Comparison of ENCODE assay signal across 8 cellular contexts in the genomic region with DNA sequence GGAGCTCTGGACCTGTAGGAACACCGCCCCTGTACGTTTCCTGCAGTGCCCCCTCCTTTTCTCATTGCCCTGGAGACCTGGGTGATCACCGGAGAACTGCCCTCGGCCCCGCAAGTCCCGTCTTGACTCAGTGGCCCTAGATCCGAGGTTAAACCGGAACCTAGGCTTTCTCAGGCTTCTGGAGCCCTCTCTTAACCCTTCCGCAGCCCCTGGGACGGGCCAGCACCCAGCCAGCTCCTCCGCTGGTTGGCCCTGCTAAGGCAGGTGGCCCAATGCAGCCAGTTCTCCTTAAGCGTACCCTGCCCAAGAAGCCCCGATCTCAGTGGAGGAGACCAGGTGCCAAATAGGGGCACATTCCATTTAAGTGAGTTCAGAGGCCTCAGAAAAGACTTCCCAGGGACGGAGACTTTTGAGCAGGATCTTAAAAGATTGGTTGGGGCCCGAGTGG. TPM values are rescaled to one million over a fixed set of nuclear protein-coding genes. Genes with fewer than 3 reads are reported as not detected.
A peak's percentile ranks its signal among the peaks of the same experiment; 100 is the strongest.
DNase-seq lines count a peak whose midpoint lies in the region; ATAC-seq and TF ChIP-seq lines count a peak whose summit lies in the region.

No MANE protein-coding gene starts in this region.

- peaks cover 5% of the 10 kb centered on the region; the same call in 1 of the 2 replicates for H3K9me1 ChIP-seq in IMR-90 (ENCODE audit: insufficient read depth, low read length)

- H3K27me3 ChIP-seq in IMR-90 (ENCODE audit: control insufficient read depth, insufficient read depth, low read length), result no peaks in the 10 kb centered on the region
- H3K27me3 ChIP-seq in ovary, result no peaks in the 10 kb centered on the region

- H4K5ac ChIP-seq in IMR-90 (ENCODE audit: low read depth, low read length), result peak overlapping the region; percentile 85

- H2BK20ac ChIP-seq in IMR-90 (ENCODE audit: low read depth, low read length), result peak overlapping the region; percentile 68

- intact Hi-C loops in IMR-90 (cut with micrococcal nuclease) (loop anchor here (2.0 kb wide), 1 partner anchor 28 kb away; no protein-coding TSS in a partner anchor), ovary (cut with DNase I) (no loop called here)
- intact Hi-C loops in activated naive CD4-positive, alpha-beta T cell treated with anti-CD3 and anti-CD28 coated beads for 36 hours (cut with micrococcal nuclease), result loop anchor here (2.0 kb wide), 2 partner anchors 38 to 68 kb away; partner anchors contain the start of genes CBL and DPAGT1

- peak overlapping the region; percentile 56 for H3K56ac ChIP-seq in IMR-90 (ENCODE audit: extremely low read depth, insufficient read depth, low read length)

- peak overlapping the region; percentile 97 to 100 for H4K8ac ChIP-seq in IMR-90 (ENCODE audit: low read depth in 2 of 2, low read length in 2 of 2)

- DNase-seq in AG09309 (ENCODE audit: low read depth) (no peak), IMR-90 (no peak), glomerular visceral epithelial cell (ENCODE audit: extremely low spot score) (peak; percentile 67), ovary (peak in 1 of 5 donors; percentile 56), NOMO-1 (lab: John Stamatoyannopoulos, UW; ENCODE audit: unreplicated experiment in 2 of 2) (no peak), DMS79 treated with DMSO at 0.1 percent for 48 hours (lab: John Stamatoyannopoulos, UW) (no peak)
- peak; percentile 66 for DNase-seq in activated naive CD4-positive, alpha-beta T cell treated with anti-CD3 and anti-CD28 coated beads for 36 hours

- H3K14ac ChIP-seq in IMR-90 (replicated peaks; ENCODE audit: low read depth, low read length), result peak overlapping the region; percentile 98

- H3K9me3 Mint-ChIP-seq in activated naive CD4-positive, alpha-beta T cell treated with anti-CD3 and anti-CD28 coated beads for 36 hours, result no peaks in the 10 kb centered on the region

- TF ChIP-seq CTCF in AG09309 (IDR thresholded peaks at IDR 0.05; ENCODE audit: control insufficient read depth, insufficient read depth, low read depth, low read length, missing control alignments), result no peak
- TF ChIP-seq CTCF in IMR-90 (conservative IDR thresholded peaks at IDR 0.05; ENCODE audit: low read depth, low read length), result no peak
- TF ChIP-seq CTCF in ovary (IDR thresholded peaks at IDR 0.05), result no peak

- peak overlapping the region; percentile 85 for H3K4me2 ChIP-seq in IMR-90 (ENCODE audit: low read depth, low read length)

- H3K18ac ChIP-seq in IMR-90 (ENCODE audit: low read depth, low read length), result peak overlapping the region; percentile 19; the same call in 1 of the 2 replicates

- no peaks in the 10 kb centered on the region for H4K20me1 ChIP-seq in IMR-90 (ENCODE audit: insufficient read depth, low read length)

- H2BK15ac ChIP-seq in IMR-90 (ENCODE audit: low read depth, low read length), result peak overlapping the region; percentile 91; the same call in 1 of the 3 replicates

- H3K4me1 ChIP-seq in IMR-90 (ENCODE audit: control insufficient read depth, insufficient read depth, low read length), result peaks cover 6% of the 10 kb centered on the region
- H3K4me1 ChIP-seq in ovary (ENCODE audit: insufficient read depth), result peaks cover 2% of the 10 kb centered on the region

- peak overlapping the region; percentile 89 for H2AK5ac ChIP-seq in IMR-90 (ENCODE audit: low read depth, low read length)

- peaks cover 3 to 12% of the 10 kb centered on the region in 2 experiments; a peak in 3 of 4 replicates for H3K79me1 ChIP-seq in IMR-90 (ENCODE audit: low read depth in 1 of 2, low read length in 2 of 2)

- H3K23ac ChIP-seq in IMR-90 (ENCODE audit: low read depth, low read length), result peak overlapping the region; percentile 99

- dilution Hi-C loops in IMR-90 (cut with HindIII; ENCODE audit: low sequenced_read_pairs, unreplicated experiment), result no loop called here

- H3K27ac ChIP-seq in IMR-90 (ENCODE audit: insufficient read depth, low read length), result peak overlapping the region; percentile 49
- H3K27ac ChIP-seq in ovary, result peak overlapping the region; percentile 65 to 69

- BruUV-seq in IMR-90 (replicated peaks; lab: Mats Ljungman, UMichigan), result no TSS peak

- CTCF ChIA-PET in IMR-90 (lab: Yijun Ruan, JAX), result interaction anchor here (0.5 to 1.3 kb wide), 4 partner anchors 9 to 168 kb away, joined by 3 read pairs; no protein-coding TSS in a partner anchor
- CTCF ChIA-PET in activated naive CD4-positive, alpha-beta T cell treated with anti-CD3 and anti-CD28 coated beads for 36 hours (lab: Charles Lee), result interaction anchor here (0.7 to 6.2 kb wide), 24 partner anchors 8 to 154 kb away, joined by 3 to 47 read pairs (median 4); partner anchors contain the start of genes C2CD2L, CBL, HMBS and MCAM

- peak overlapping the region; percentile 92 for H3K4me3 Mint-ChIP-seq in activated naive CD4-positive, alpha-beta T cell treated with anti-CD3 and anti-CD28 coated beads for 36 hours

- peak overlapping the region; percentile 77 for H3K9ac ChIP-seq in IMR-90 (ENCODE audit: low read depth, low read length)

- peak overlapping the region; percentile 85 for H2BK120ac ChIP-seq in IMR-90 (ENCODE audit: low read depth, low read length)

- H2AK9ac ChIP-seq in IMR-90 (replicated peaks; ENCODE audit: low read depth, low read length, poor library complexity), result peak overlapping the region; percentile 90

- H2AFZ ChIP-seq in IMR-90 (replicated peaks; ENCODE audit: low read length, poor library complexity), result peak overlapping the region; percentile 100

- peak overlapping the region; percentile 62 for H2BK5ac ChIP-seq in IMR-90 (ENCODE audit: low read depth, low read length, poor library complexity, severe bottlenecking)

- 14% methylated on average over 8 of the region's 15 CpGs; no CpG with 5 or more reads in 1 of the 2 experiments for WGBS in IMR-90 (ENCODE audit: extremely low coverage in 2 of 2, insufficient read length in 1 of 2), 2 experiments
- 14 to 21% (median 18%) methylated on average over 15 of the region's 15 CpGs for WGBS in ovary, 3 donors

- ATAC-seq in GM19328 (IDR thresholded peaks at IDR 0.05; ENCODE audit: unreplicated experiment) (peak; percentile 13), IMR-90 (ENCODE audit: low read depth) (no peak)

- peak overlapping the region; percentile 87 for H4K91ac ChIP-seq in IMR-90 (ENCODE audit: insufficient read depth, low read depth, low read length)

- H3K9me3 ChIP-seq in IMR-90 (ENCODE audit: control insufficient read depth, insufficient read depth, low read length) (no peaks in the 10 kb centered on the region), ovary (no peaks in the 10 kb centered on the region)

- peak overlapping the region; percentile 99 for H3K4ac ChIP-seq in IMR-90 (ENCODE audit: low read depth, low read length)

- TF ChIP-seq EP300 in ovary (IDR thresholded peaks at IDR 0.05), result no peak

- POLR2A ChIA-PET in IMR-90 (lab: Charles Lee; ENCODE audit: unreplicated experiment), result interaction anchor here (0.5 kb wide), 1 partner anchor 43 kb away, joined by 3 read pairs; no protein-coding TSS in a partner anchor

- TF ChIP-seq POLR2A in IMR-90 (IDR thresholded peaks at IDR 0.05; ENCODE audit: low read depth, low read length), result no peak
- no peak for TF ChIP-seq POLR2A in ovary (IDR thresholded peaks at IDR 0.05)

- H3K36me3 Mint-ChIP-seq in activated naive CD4-positive, alpha-beta T cell treated with anti-CD3 and anti-CD28 coated beads for 36 hours (ENCODE audit: low read depth), result no peaks in the 10 kb centered on the region

- in situ Hi-C loops in IMR-90 (cut with MboI; ENCODE audit: low sequenced_read_pairs), result no loop called here

- H3K27ac Mint-ChIP-seq in activated naive CD4-positive, alpha-beta T cell treated with anti-CD3 and anti-CD28 coated beads for 36 hours, result peak overlapping the region; percentile 82

- peaks cover 6% of the 10 kb centered on the region for H3K4me1 Mint-ChIP-seq in activated naive CD4-positive, alpha-beta T cell treated with anti-CD3 and anti-CD28 coated beads for 36 hours (ENCODE audit: low read depth)

- H3K36me3 ChIP-seq in IMR-90 (ENCODE audit: control insufficient read depth, insufficient read depth, low read length), result no peaks in the 10 kb centered on the region; the same call in 1 of the 2 replicates
- no peaks in the 10 kb centered on the region for H3K36me3 ChIP-seq in ovary

- no peak for TF ChIP-seq RAD21 in IMR-90 (IDR thresholded peaks at IDR 0.05; ENCODE audit: low read length)

- peak overlapping the region; percentile 66 for H3K4me3 ChIP-seq in AG09309 (ENCODE audit: control insufficient read depth, low read depth, low read length)
- peak overlapping the region; percentile 59 for H3K4me3 ChIP-seq in IMR-90 (ENCODE audit: insufficient read depth, low read depth, low read length)
- peak overlapping the region; percentile 67 for H3K4me3 ChIP-seq in ovary

- no peaks in the 10 kb centered on the region for H3K27me3 Mint-ChIP-seq in activated naive CD4-positive, alpha-beta T cell treated with anti-CD3 and anti-CD28 coated beads for 36 hours (ENCODE audit: low read depth)

RNA-seq across cellular contexts. Expression of gene NLRX1, which starts 0.8 kb away (rescaled TPM):
- total RNA-seq in IMR-90 (2012; rRNA removed) (3.0 and 3.3 TPM in 2 replicates), ovary (10 to 100 TPM in 3 of 7 donors, 1 to 10 TPM in 4; 4.4 to 13.4 (median 9.4) TPM)
- polyA plus RNA-seq in IMR-90 (2012; rRNA removed) (4.9 and 5.5 TPM in 2 replicates), ovary (1 to 10 TPM; 3.1 to 6.1 TPM)
- 4.6 and 7.1 TPM in 2 replicates for polyA plus RNA-seq in IMR-90 (2012; cell fraction: cytosol; rRNA removed)
- polyA plus RNA-seq in IMR-90 (2012; cell fraction: nucleus; rRNA removed; ENCODE audit: low replicate concordance), result 4.6 and 11.7 TPM in 2 replicates
- total RNA-seq in activated naive CD4-positive, alpha-beta T cell treated with anti-CD3 and anti-CD28 coated beads for 36 hours, result 10 to 100 TPM; 20.8 to 22.2 TPM

RNA-seq across cellular contexts. Expression of gene NHERF4, which starts 16.0 kb away (rescaled TPM):
- total RNA-seq in IMR-90 (2012; rRNA removed) (not detected in 2 replicates), ovary (10 to 100 TPM in 1 of 7 donors, 1 to 10 TPM in 1, under 1 TPM in 3, not detected in 2; 0.32 to 27.5 (median 0.95) TPM)
- polyA plus RNA-seq in IMR-90 (2012; rRNA removed) (not detected in 2 replicates), ovary (under 1 TPM in 1 of 2 donors, not detected in 1; 0.11 TPM)
- not detected in 2 replicates for polyA plus RNA-seq in IMR-90 (2012; cell fraction: cytosol; rRNA removed)
- polyA plus RNA-seq in IMR-90 (2012; cell fraction: nucleus; rRNA removed; ENCODE audit: low replicate concordance), result not detected in 2 replicates
- not detected for total RNA-seq in activated naive CD4-positive, alpha-beta T cell treated with anti-CD3 and anti-CD28 coated beads for 36 hours

RNA-seq across cellular contexts. Expression of gene ABCG4, which starts 20.4 kb away (rescaled TPM):
- total RNA-seq in IMR-90 (2012; rRNA removed) (under 0.01 TPM in 2 replicates), ovary (under 1 TPM in 4 of 7 donors, not detected in 3; 0.10 to 0.80 (median 0.32) TPM)
- polyA plus RNA-seq in IMR-90 (2012; rRNA removed) (0.20 and 0.26 TPM in 2 replicates), ovary (1 to 10 TPM in 1 of 2 donors, under 1 TPM in 1; 0.06 to 1.3 TPM)
- 0.12 and 0.19 TPM in 2 replicates for polyA plus RNA-seq in IMR-90 (2012; cell fraction: cytosol; rRNA removed)
- polyA plus RNA-seq in IMR-90 (2012; cell fraction: nucleus; rRNA removed; ENCODE audit: low replicate concordance), result 0.73 and 0.85 TPM in 2 replicates
- under 1 TPM; 0.12 to 0.31 TPM for total RNA-seq in activated naive CD4-positive, alpha-beta T cell treated with anti-CD3 and anti-CD28 coated beads for 36 hours

RNA-seq across cellular contexts. Expression of gene CBL, which starts 36.8 kb away (rescaled TPM):
- total RNA-seq in IMR-90 (2012; rRNA removed), result 6.1 and 7.2 TPM in 2 replicates
- 11.8 TPM in 2 replicates for polyA plus RNA-seq in IMR-90 (2012; rRNA removed)
- polyA plus RNA-seq in IMR-90 (2012; cell fraction: cytosol; rRNA removed), result 4.6 and 5.6 TPM in 2 replicates
- polyA plus RNA-seq in IMR-90 (2012; cell fraction: nucleus; rRNA removed; ENCODE audit: low replicate concordance), result 8.8 and 20.4 TPM in 2 replicates
- 10 to 100 TPM; 25.3 to 25.7 TPM for total RNA-seq in activated naive CD4-positive, alpha-beta T cell treated with anti-CD3 and anti-CD28 coated beads for 36 hours
- 10 to 100 TPM in 5 of 7 donors, 1 to 10 TPM in 2; 7.6 to 17.9 (median 13.4) TPM for total RNA-seq in ovary
- polyA plus RNA-seq in ovary, result 10 to 100 TPM in 1 of 2 donors, 1 to 10 TPM in 1; 3.6 to 12.3 TPM

RNA-seq across cellular contexts. Expression of gene HINFP, which starts 47.9 kb away (rescaled TPM):
- total RNA-seq in IMR-90 (2012; rRNA removed), result 8.1 and 9.1 TPM in 2 replicates
- 12.8 and 15.3 TPM in 2 replicates for polyA plus RNA-seq in IMR-90 (2012; rRNA removed)
- 6.9 and 8.2 TPM in 2 replicates for polyA plus RNA-seq in IMR-90 (2012; cell fraction: cytosol; rRNA removed)
- 64.4 and 75.1 TPM in 2 replicates for polyA plus RNA-seq in IMR-90 (2012; cell fraction: nucleus; rRNA removed; ENCODE audit: low replicate concordance)
- total RNA-seq in activated naive CD4-positive, alpha-beta T cell treated with anti-CD3 and anti-CD28 coated beads for 36 hours, result 10 to 100 TPM; 24.5 to 25.2 TPM
- 10 to 100 TPM; 15.2 to 27.9 (median 22.8) TPM for total RNA-seq in ovary
- polyA plus RNA-seq in ovary, result 10 to 100 TPM; 17.5 to 20.4 TPM

Comparison
In these comparisons a context has a peak if more than half of its experiments do, and no peak if none do; other contexts are left out.
1. DNase-seq: peak in activated naive CD4-positive, alpha-beta T cell treated with anti-CD3 and anti-CD28 coated beads for 36 hours (single experiment) and glomerular visceral epithelial cell (single experiment); none in AG09309 (single experiment), IMR-90 (single experiment), NOMO-1 (0 of 2) and DMS79 treated with DMSO at 0.1 percent for 48 hours (single experiment).
2. intact Hi-C loops: an anchor here in IMR-90 (2.0 kb wide) and activated naive CD4-positive, alpha-beta T cell treated with anti-CD3 and anti-CD28 coated beads for 36 hours (2.0 kb wide); none called in ovary.
3. Peak in every context shown above with its lines, with median percentiles within 50 percentile points of each other: H3K4me3 ChIP-seq.